10 cellular contexts compared by ENCODE assay signal in the genomic region with DNA sequence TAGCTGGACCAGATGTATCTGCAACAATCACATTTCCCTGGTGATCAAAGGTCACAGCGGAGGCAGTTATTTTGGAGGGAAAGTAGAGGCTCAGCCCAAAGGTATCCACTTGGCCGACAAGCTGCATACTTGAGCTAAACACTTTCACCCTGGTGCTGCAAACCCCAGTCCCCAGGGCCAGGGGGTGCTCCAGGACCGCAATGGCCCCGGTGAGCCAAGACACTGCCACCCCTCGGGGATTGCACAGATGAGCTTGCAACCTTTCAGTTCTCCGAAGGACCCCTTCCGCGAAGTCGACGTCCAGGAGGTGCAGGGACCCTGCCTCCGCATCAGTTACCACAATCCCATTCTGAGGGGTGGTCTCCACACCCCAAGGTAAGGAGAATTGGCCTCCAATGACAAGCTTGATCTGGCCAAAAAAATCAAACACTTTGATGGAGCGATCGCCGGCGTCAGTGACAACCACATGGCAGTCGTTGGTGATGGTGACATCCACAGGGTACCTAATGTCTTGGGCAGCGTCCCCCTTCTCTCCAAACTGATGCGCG. TPM values are rescaled to one million over a fixed set of nuclear protein-coding genes. Genes with fewer than 3 reads are reported as not detected.
DNase-seq lines count a peak whose midpoint lies in the region; ATAC-seq and TF ChIP-seq lines count a peak whose summit lies in the region.
"Had no signal": no experiment of that assay in that cellular context is flagged by ENCODE, and none has a peak within 500 bp of the region (broad histone marks: within the 10 kb centered on the region; RNA-seq: fewer than 3 reads in every experiment).

No MANE protein-coding gene starts in this region.

- H3F3A ChIP-seq in PC-3 (ENCODE audit: low read length, unreplicated experiment) = no peaks in the 10 kb centered on the region

- peaks cover 66% of the 10 kb centered on the region for H3K27me3 Mint-ChIP-seq in activated CD4-positive, alpha-beta T cell treated with anti-CD3 and anti-CD28 coated beads, Interleukin-2, amount 10 ng/mL, durations not matched to agents 24 days and 14 days

- no peak overlapping the region for H3K27ac ChIP-seq in PC-3 (ENCODE audit: low read length)

- peaks cover 12% of the 10 kb centered on the region for H3K79me2 ChIP-seq in PC-3 (ENCODE audit: low read length)

- no peaks in the 10 kb centered on the region for H3K36me3 Mint-ChIP-seq in activated CD4-positive, alpha-beta T cell treated with anti-CD3 and anti-CD28 coated beads, Interleukin-2, amount 10 ng/mL, durations not matched to agents 24 days and 14 days (ENCODE audit: low read depth)
- H3K36me3 Mint-ChIP-seq in stimulated activated effector memory CD8-positive, alpha-beta T cell treated with anti-CD3 and anti-CD28 coated beads, Interleukin-12 subunit alpha, Interleukin-12 subunit beta, amount 100 ng/mL, for 72 hours = no peaks in the 10 kb centered on the region

- no peak overlapping the region for H2AFZ ChIP-seq in PC-3 (ENCODE audit: low read length)

- H3K4me3 ChIP-seq in PC-3 (ENCODE audit: low read length) (no peak overlapping the region), fibroblast of villous mesenchyme (ENCODE audit: low read depth, low read length) (peak overlapping the region; percentile 64)

- no peaks in the 10 kb centered on the region for H3K9me3 Mint-ChIP-seq in activated CD4-positive, alpha-beta T cell treated with anti-CD3 and anti-CD28 coated beads, Interleukin-2, amount 10 ng/mL, durations not matched to agents 24 days and 14 days
- no peaks in the 10 kb centered on the region for H3K9me3 Mint-ChIP-seq in stimulated activated effector memory CD8-positive, alpha-beta T cell treated with anti-CD3 and anti-CD28 coated beads, Interleukin-12 subunit alpha, Interleukin-12 subunit beta, amount 100 ng/mL, for 72 hours

- H3K4me1 ChIP-seq in PC-3 (ENCODE audit: insufficient read depth, low read length) = peaks cover 14% of the 10 kb centered on the region

- H3K9ac ChIP-seq in PC-3 (ENCODE audit: low read length) = no peak overlapping the region

- POLR2A ChIA-PET in PC-3 (lab: Charles Lee; ENCODE audit: unreplicated experiment) = interaction anchor here (0.6 kb wide), 1 partner anchor 76 kb away, joined by 3 read pairs; no protein-coding TSS in a partner anchor

- intact Hi-C loops in activated CD4-positive, alpha-beta T cell treated with anti-CD3 and anti-CD28 coated beads, Interleukin-2, amount 10 ng/mL, durations not matched to agents 24 days and 14 days (cut with micrococcal nuclease) = loop anchor here (2.0 kb wide), 1 partner anchor 33 kb away; the partner anchor contains the start of genes KDM1B and TPMT
- intact Hi-C loops in PC-3 (cut with micrococcal nuclease) = loop anchor here (2.0 to 5.0 kb wide), 3 partner anchors 75 to 305 kb away; no protein-coding TSS in a partner anchor

- no peak for DNase-seq in activated CD4-positive, alpha-beta T cell treated with anti-CD3 and anti-CD28 coated beads, Interleukin-2, amount 10 ng/mL, durations not matched to agents 24 days and 14 days
- no peak for DNase-seq in activated CD4-positive, alpha-beta T cell treated with anti-CD3 and anti-CD28 coated beads, Interleukin-2, amount 50 U/mL, for 1 hour
- DNase-seq in PC-3 (no peak), fibroblast of villous mesenchyme (ENCODE audit: low read depth) (no peak), NCI-H446 (lab: John Stamatoyannopoulos, UW) (no peak), HK-2 (ENCODE audit: unreplicated experiment) (no peak)
- DNase-seq in stimulated activated effector memory CD8-positive, alpha-beta T cell treated with anti-CD3 and anti-CD28 coated beads, Interleukin-12 subunit alpha, Interleukin-12 subunit beta, amount 100 ng/mL, for 72 hours (ENCODE audit: low spot score in 2 of 2) = no peak
- no peak for DNase-seq in effector CD4-positive, alpha-beta T cell
- DNase-seq: activated CD4-positive, alpha-beta T cell treated with anti-CD3 and anti-CD28 coated beads for 1 hour; NCI-H1048 had no signal

- no peaks in the 10 kb centered on the region for H3K36me3 ChIP-seq in PC-3 (ENCODE audit: low read depth, low read length)

- CTCF ChIA-PET in PC-3 (lab: Charles Lee) = interaction anchor here (1.5 kb wide), 1 partner anchor 304 kb away, joined by 8 read pairs; no protein-coding TSS in a partner anchor

- H3K9me2 ChIP-seq in PC-3 (replicated peaks; ENCODE audit: low read length) = no peaks in the 10 kb centered on the region

- H3K4me1 Mint-ChIP-seq in activated CD4-positive, alpha-beta T cell treated with anti-CD3 and anti-CD28 coated beads, Interleukin-2, amount 10 ng/mL, durations not matched to agents 24 days and 14 days = peaks cover 11% of the 10 kb centered on the region
- peaks cover 7% of the 10 kb centered on the region for H3K4me1 Mint-ChIP-seq in stimulated activated effector memory CD8-positive, alpha-beta T cell treated with anti-CD3 and anti-CD28 coated beads, Interleukin-12 subunit alpha, Interleukin-12 subunit beta, amount 100 ng/mL, for 72 hours

- no peak for TF ChIP-seq CTCF in PC-3 (conservative IDR thresholded peaks at IDR 0.05; ENCODE audit: low read depth, low read length)
- no peak for TF ChIP-seq CTCF in fibroblast of villous mesenchyme (IDR thresholded peaks at IDR 0.05; ENCODE audit: insufficient read depth, low read depth, low read length)

- no peak for ATAC-seq in PC-3
- ATAC-seq in stimulated activated effector memory CD8-positive, alpha-beta T cell treated with anti-CD3 and anti-CD28 coated beads, Interleukin-12 subunit alpha, Interleukin-12 subunit beta, amount 100 ng/mL, for 72 hours = no peak

- peak overlapping the region; percentile 52 for H3K4me3 Mint-ChIP-seq in activated CD4-positive, alpha-beta T cell treated with anti-CD3 and anti-CD28 coated beads, Interleukin-2, amount 10 ng/mL, durations not matched to agents 24 days and 14 days
- H3K4me3 Mint-ChIP-seq in stimulated activated effector memory CD8-positive, alpha-beta T cell treated with anti-CD3 and anti-CD28 coated beads, Interleukin-12 subunit alpha, Interleukin-12 subunit beta, amount 100 ng/mL, for 72 hours = peak overlapping the region; percentile 63

- BruUV-seq in PC-3 (replicated peaks; lab: Mats Ljungman, UMichigan) = TSS peak; percentile 40

- no peaks in the 10 kb centered on the region for H3K27me3 ChIP-seq in PC-3 (ENCODE audit: low read length)

- no peak overlapping the region; the same call in 1 of the 2 replicates for H3K4me2 ChIP-seq in PC-3 (ENCODE audit: low read length)

- no peaks in the 10 kb centered on the region for H4K20me1 ChIP-seq in PC-3 (ENCODE audit: low read length)

- no peak overlapping the region for H3K27ac Mint-ChIP-seq in activated CD4-positive, alpha-beta T cell treated with anti-CD3 and anti-CD28 coated beads, Interleukin-2, amount 10 ng/mL, durations not matched to agents 24 days and 14 days
- no peak overlapping the region for H3K27ac Mint-ChIP-seq in stimulated activated effector memory CD8-positive, alpha-beta T cell treated with anti-CD3 and anti-CD28 coated beads, Interleukin-12 subunit alpha, Interleukin-12 subunit beta, amount 100 ng/mL, for 72 hours

- no peaks in the 10 kb centered on the region for H3K9me3 ChIP-seq in PC-3 (ENCODE audit: low read length)

RNA-seq across cellular contexts. Expression of gene NHLRC1, which starts 0.8 kb away (rescaled TPM):
- 0.09 and 0.26 TPM in 2 replicates for total RNA-seq in activated CD4-positive, alpha-beta T cell treated with anti-CD3 and anti-CD28 coated beads, Interleukin-2, amount 10 ng/mL, durations not matched to agents 24 days and 14 days
- total RNA-seq in PC-3 (2014; rRNA removed) = 0.81 and 1.3 TPM in 2 replicates
- total RNA-seq in fibroblast of villous mesenchyme = 1.7 and 2.6 TPM in 2 replicates

RNA-seq across cellular contexts. Expression of gene TPMT, which starts 33.2 kb away (rescaled TPM):
- 0.72 and 0.92 TPM in 2 replicates for total RNA-seq in activated CD4-positive, alpha-beta T cell treated with anti-CD3 and anti-CD28 coated beads, Interleukin-2, amount 10 ng/mL, durations not matched to agents 24 days and 14 days
- total RNA-seq in PC-3 (2014; rRNA removed) (17.5 and 19.8 TPM in 2 replicates), fibroblast of villous mesenchyme (8.4 and 16.4 TPM in 2 replicates)

RNA-seq across cellular contexts. Expression of gene KDM1B, which starts 33.6 kb away (rescaled TPM):
- 8.5 and 8.6 TPM in 2 replicates for total RNA-seq in activated CD4-positive, alpha-beta T cell treated with anti-CD3 and anti-CD28 coated beads, Interleukin-2, amount 10 ng/mL, durations not matched to agents 24 days and 14 days
- total RNA-seq in PC-3 (2014; rRNA removed) (25.0 and 31.1 TPM in 2 replicates), fibroblast of villous mesenchyme (14.2 and 17.3 TPM in 2 replicates)
